ENCODE assay signal across 24 cellular contexts in genomic region chr10:69892436-69893215, GRCh38.
"Had no signal": no experiment of that assay in that cellular context is flagged by ENCODE, and none has a peak within 500 bp of the region (broad histone marks: within the 10 kb centered on the region; RNA-seq: fewer than 3 reads in every experiment).

No MANE protein-coding gene starts in this region.

- H3K4me1 Mint-ChIP-seq: activated CD4-positive, alpha-beta T cell treated with anti-CD3 and anti-CD28 coated beads for 36 hours; activated naive CD4-positive, alpha-beta T cell treated with anti-CD3 and anti-CD28 coated beads, Interleukin-2, amount 50 U/mL, for 24 hours; stimulated activated naive B cell treated with anti-CD40 and anti-IgM and Interleukin-4, amounts not matched to agents 10 μg/mL and 1 μg/mL and 100 μg/mL, for 72 hours had no signal

- FAIRE-seq: colon had no signal

- H3K27me3 ChIP-seq: adrenal gland, cardiac muscle cell had no signal

- H3K4me3 ChIP-seq: adrenal gland, cardiac muscle cell, prostate gland, skin epidermis had no signal

- H3K9me3 ChIP-seq: adrenal gland, prostate gland had no signal

- DNase-seq: activated CD4-positive, alpha-beta memory T cell treated with anti-CD3 and anti-CD28 coated beads for 36 hours; activated CD4-positive, alpha-beta T cell treated with anti-CD3 and anti-CD28 coated beads for 36 hours; activated effector memory CD4-positive, alpha-beta T cell treated with anti-CD3 and anti-CD28 coated beads, Interleukin-2, amount 50 U/mL, for 16 hours; activated T-cell treated with anti-CD3 and anti-CD28 coated beads, Interleukin-2, amount 50 U/mL, for 4 hours; adrenal gland; glutamatergic neuron; hypothalamus; kidney glomerular epithelial cell; left ventricle myocardium superior; mesenchymal stem cell; occipital lobe; stimulated activated CD4-positive, alpha-beta T cell treated with anti-CD3 and anti-CD28 coated beads, Interleukin-15, amount 100 ng/mL, for 24 hours; stimulated activated CD4-positive, alpha-beta T cell treated with anti-CD3 and anti-CD28 coated beads, Interleukin-4, amount 100 ng/mL, for 1 hour; stimulated activated naive B cell treated with anti-CD40 and anti-IgM and Interleukin-4, amounts not matched to agents 10 μg/mL and 1 μg/mL and 100 μg/mL, for 72 hours; T-helper 17 cell had no signal

- H3K9me3 Mint-ChIP-seq: activated CD4-positive, alpha-beta memory T cell treated with anti-CD3 and anti-CD28 coated beads for 36 hours; activated naive CD4-positive, alpha-beta T cell treated with anti-CD3 and anti-CD28 coated beads, Interleukin-2, amount 50 U/mL, for 24 hours; activated T-cell treated with anti-CD3 and anti-CD28 coated beads, Interleukin-2, amount 50 U/mL, for 4 hours; natural killer cell treated with Interleukin-12 subunit alpha and Interleukin-12 subunit beta and Interleukin-15 and Interleukin-18, amount 100 ng/mL, for 72 hours; stimulated activated naive B cell treated with anti-CD40 and anti-IgM and Interleukin-4, amounts not matched to agents 10 μg/mL and 1 μg/mL and 100 μg/mL, for 72 hours; type B pancreatic cell had no signal

- H3K4me1 ChIP-seq: adrenal gland, prostate gland had no signal

- H3K4me3 Mint-ChIP-seq: activated CD4-positive, alpha-beta memory T cell treated with anti-CD3 and anti-CD28 coated beads for 36 hours; activated CD4-positive, alpha-beta T cell treated with anti-CD3 and anti-CD28 coated beads for 36 hours; activated naive CD4-positive, alpha-beta T cell treated with anti-CD3 and anti-CD28 coated beads, Interleukin-2, amount 50 U/mL, for 24 hours; activated T-cell treated with anti-CD3 and anti-CD28 coated beads, Interleukin-2, amount 50 U/mL, for 4 hours; natural killer cell treated with Interleukin-12 subunit alpha and Interleukin-12 subunit beta and Interleukin-15 and Interleukin-18, amount 100 ng/mL, for 72 hours; stimulated activated naive B cell treated with anti-CD40 and anti-IgM and Interleukin-4, amounts not matched to agents 10 μg/mL and 1 μg/mL and 100 μg/mL, for 72 hours; T-helper 17 cell; type B pancreatic cell had no signal

- ATAC-seq: activated CD4-positive, alpha-beta T cell treated with anti-CD3 and anti-CD28 coated beads for 36 hours; activated T-cell treated with anti-CD3 and anti-CD28 coated beads, Interleukin-2, amount 50 U/mL, for 4 hours; esophagus mucosa; natural killer cell treated with Interleukin-12 subunit alpha and Interleukin-12 subunit beta and Interleukin-15 and Interleukin-18, amount 100 ng/mL, for 72 hours; right cardiac atrium; stimulated activated naive B cell treated with anti-CD40 and anti-IgM and Interleukin-4, amounts not matched to agents 10 μg/mL and 1 μg/mL and 100 μg/mL, for 72 hours; T-helper 17 cell had no signal

- H3K27ac ChIP-seq: adrenal gland, cardiac muscle cell, prostate gland had no signal

- H3K27me3 Mint-ChIP-seq: activated CD4-positive, alpha-beta T cell treated with anti-CD3 and anti-CD28 coated beads for 36 hours; activated naive CD4-positive, alpha-beta T cell treated with anti-CD3 and anti-CD28 coated beads, Interleukin-2, amount 50 U/mL, for 24 hours; natural killer cell treated with Interleukin-12 subunit alpha and Interleukin-12 subunit beta and Interleukin-15 and Interleukin-18, amount 100 ng/mL, for 72 hours had no signal

- H3K36me3 ChIP-seq: adrenal gland, cardiac muscle cell, prostate gland had no signal

- H3K27ac Mint-ChIP-seq: activated CD4-positive, alpha-beta memory T cell treated with anti-CD3 and anti-CD28 coated beads for 36 hours; activated CD4-positive, alpha-beta T cell treated with anti-CD3 and anti-CD28 coated beads for 36 hours; activated naive CD4-positive, alpha-beta T cell treated with anti-CD3 and anti-CD28 coated beads, Interleukin-2, amount 50 U/mL, for 24 hours; natural killer cell treated with Interleukin-12 subunit alpha and Interleukin-12 subunit beta and Interleukin-15 and Interleukin-18, amount 100 ng/mL, for 72 hours; stimulated activated naive B cell treated with anti-CD40 and anti-IgM and Interleukin-4, amounts not matched to agents 10 μg/mL and 1 μg/mL and 100 μg/mL, for 72 hours; T-helper 17 cell; type B pancreatic cell had no signal

- H3K36me3 Mint-ChIP-seq: activated CD4-positive, alpha-beta memory T cell treated with anti-CD3 and anti-CD28 coated beads for 36 hours; activated naive CD4-positive, alpha-beta T cell treated with anti-CD3 and anti-CD28 coated beads, Interleukin-2, amount 50 U/mL, for 24 hours; natural killer cell treated with Interleukin-12 subunit alpha and Interleukin-12 subunit beta and Interleukin-15 and Interleukin-18, amount 100 ng/mL, for 72 hours; stimulated activated naive B cell treated with anti-CD40 and anti-IgM and Interleukin-4, amounts not matched to agents 10 μg/mL and 1 μg/mL and 100 μg/mL, for 72 hours; type B pancreatic cell had no signal
